Comparison of ENCODE assay signal across 32 cellular contexts in genomic region chr9:116453785-116454184, GRCh38.
"Had no signal": no experiment of that assay in that cellular context is flagged by ENCODE, and none has a peak within 500 bp of the region (broad histone marks: within the 10 kb centered on the region; RNA-seq: fewer than 3 reads in every experiment).

No MANE protein-coding gene starts in this region.

- H3K4me1 Mint-ChIP-seq: activated CD4-positive, alpha-beta memory T cell treated with anti-CD3 and anti-CD28 coated beads, Interleukin-2, amount 10 ng/mL, durations not matched to agents 7 days and 5 days; activated CD4-positive, alpha-beta T cell treated with anti-CD3 and anti-CD28 coated beads for 36 hours; activated CD4-positive, alpha-beta T cell treated with anti-CD3 and anti-CD28 coated beads, Interleukin-2, amount 10 ng/mL, durations not matched to agents 7 days and 5 days; activated naive CD4-positive, alpha-beta T cell treated with anti-CD3 and anti-CD28 coated beads, Interleukin-2, amount 10 ng/mL, durations not matched to agents 7 days and 5 days; activated naive CD8-positive, alpha-beta T cell treated with anti-CD3 and anti-CD28 coated beads, Interleukin-2, amount 10 ng/mL, durations not matched to agents 7 days and 5 days; T-helper 17 cell had no signal

- H3K27ac Mint-ChIP-seq: activated CD4-positive, alpha-beta memory T cell treated with anti-CD3 and anti-CD28 coated beads, Interleukin-2, amount 10 ng/mL, durations not matched to agents 7 days and 5 days; activated CD4-positive, alpha-beta T cell treated with anti-CD3 and anti-CD28 coated beads for 36 hours; activated CD4-positive, alpha-beta T cell treated with anti-CD3 and anti-CD28 coated beads, Interleukin-2, amount 10 ng/mL, durations not matched to agents 7 days and 5 days; activated naive CD4-positive, alpha-beta T cell treated with anti-CD3 and anti-CD28 coated beads, Interleukin-2, amount 10 ng/mL, durations not matched to agents 7 days and 5 days; activated naive CD4-positive, alpha-beta T cell treated with anti-CD3 and anti-CD28 coated beads, Interleukin-2, amount 50 U/mL, for 72 hours; activated naive CD8-positive, alpha-beta T cell treated with anti-CD3 and anti-CD28 coated beads, Interleukin-2, amount 10 ng/mL, durations not matched to agents 7 days and 5 days; activated T-cell treated with anti-CD3 and anti-CD28 coated beads, Interleukin-2, amount 50 U/mL, for 24 hours; activated T-cell treated with anti-CD3 and anti-CD28 coated beads, Interleukin-2, amount 50 U/mL, for 72 hours; brain; T-helper 17 cell; T-helper 2 cell treated with Interferon-gamma antibody and Interleukin-4, amounts not matched to agents 5 μg/mL and 100 μg/mL, for 36 hours had no signal

- H3K27ac ChIP-seq: ascending aorta, breast epithelium, cardiac muscle cell, colonic mucosa, epithelial cell of prostate, esophagus squamous epithelium, gastroesophageal sphincter, WERI-Rb-1 had no signal

- H3K27me3 Mint-ChIP-seq: activated CD4-positive, alpha-beta memory T cell treated with anti-CD3 and anti-CD28 coated beads, Interleukin-2, amount 10 ng/mL, durations not matched to agents 7 days and 5 days; activated CD4-positive, alpha-beta T cell treated with anti-CD3 and anti-CD28 coated beads for 36 hours; activated CD4-positive, alpha-beta T cell treated with anti-CD3 and anti-CD28 coated beads, Interleukin-2, amount 10 ng/mL, durations not matched to agents 7 days and 5 days; activated naive CD4-positive, alpha-beta T cell treated with anti-CD3 and anti-CD28 coated beads, Interleukin-2, amount 10 ng/mL, durations not matched to agents 7 days and 5 days; activated naive CD8-positive, alpha-beta T cell treated with anti-CD3 and anti-CD28 coated beads, Interleukin-2, amount 10 ng/mL, durations not matched to agents 7 days and 5 days; activated T-cell treated with anti-CD3 and anti-CD28 coated beads, Interleukin-2, amount 50 U/mL, for 24 hours; T-helper 17 cell had no signal

- H3K9me3 ChIP-seq: colonic mucosa had no signal

- H3K36me3 ChIP-seq: ascending aorta, breast epithelium, cardiac muscle cell, colonic mucosa, esophagus squamous epithelium, gastroesophageal sphincter, WERI-Rb-1 had no signal

- ATAC-seq: activated CD4-positive, alpha-beta T cell treated with anti-CD3 and anti-CD28 coated beads for 36 hours; activated naive CD4-positive, alpha-beta T cell treated with anti-CD3 and anti-CD28 coated beads, Interleukin-2, amount 50 U/mL, for 72 hours; activated T-cell treated with anti-CD3 and anti-CD28 coated beads, Interleukin-2, amount 50 U/mL, for 72 hours; gastroesophageal sphincter; T-helper 17 cell had no signal

- H3K36me3 Mint-ChIP-seq: activated naive CD4-positive, alpha-beta T cell treated with anti-CD3 and anti-CD28 coated beads, Interleukin-2, amount 10 ng/mL, durations not matched to agents 7 days and 5 days; activated naive CD8-positive, alpha-beta T cell treated with anti-CD3 and anti-CD28 coated beads, Interleukin-2, amount 10 ng/mL, durations not matched to agents 7 days and 5 days had no signal

- H3K4me1 ChIP-seq: ascending aorta, breast epithelium, colonic mucosa, esophagus squamous epithelium had no signal

- DNase-seq: activated CD4-positive, alpha-beta memory T cell treated with anti-CD3 and anti-CD28 coated beads, Interleukin-2, amount 10 ng/mL, durations not matched to agents 7 days and 5 days; activated CD4-positive, alpha-beta T cell treated with anti-CD3 and anti-CD28 coated beads for 36 hours; activated CD4-positive, alpha-beta T cell treated with anti-CD3 and anti-CD28 coated beads, Interleukin-2, amount 10 ng/mL, durations not matched to agents 7 days and 5 days; activated CD4-positive, alpha-beta T cell treated with anti-CD3 and anti-CD28 coated beads, Interleukin-2, amount 50 U/mL, for 4 hours; activated CD4-positive, CD25-positive, alpha-beta regulatory T cell; activated CD4-positive, CD25-positive, alpha-beta regulatory T cell treated with anti-CD3 and anti-CD28 coated beads, Interleukin-2, amount 50 U/mL, for 72 hours; activated CD8-positive, alpha-beta memory T cell treated with anti-CD3 and anti-CD28 coated beads, Interleukin-2, amount 50 U/mL, for 48 hours; activated gamma-delta T cell; activated naive CD4-positive, alpha-beta T cell; activated naive CD4-positive, alpha-beta T cell treated with anti-CD3 and anti-CD28 coated beads, Interleukin-2, amount 10 ng/mL, durations not matched to agents 7 days and 5 days; activated naive CD8-positive, alpha-beta T cell treated with anti-CD3 and anti-CD28 coated beads, Interleukin-2, amount 10 ng/mL, durations not matched to agents 7 days and 5 days; activated T-cell treated with anti-CD3 and anti-CD28 coated beads for 4 hours; activated T-cell treated with anti-CD3 and anti-CD28 coated beads, Interleukin-2, amount 50 U/mL, for 24 hours; activated T-cell treated with anti-CD3 and anti-CD28 coated beads, Interleukin-2, amount 50 U/mL, for 72 hours; central memory CD4-positive, alpha-beta T cell; cerebellar nuclear complex; colonic mucosa; effector CD8-positive, alpha-beta T cell; esophagus squamous epithelium; foreskin melanocyte; T-helper 1 cell; T-helper 17 cell; T1000; WERI-Rb-1 had no signal

- H3K4me3 ChIP-seq: ascending aorta, breast epithelium, cardiac muscle cell, colonic mucosa, esophagus squamous epithelium, gastroesophageal sphincter had no signal

- H3K4me3 Mint-ChIP-seq: activated CD4-positive, alpha-beta memory T cell treated with anti-CD3 and anti-CD28 coated beads, Interleukin-2, amount 10 ng/mL, durations not matched to agents 7 days and 5 days; activated CD4-positive, alpha-beta T cell treated with anti-CD3 and anti-CD28 coated beads for 36 hours; activated CD4-positive, alpha-beta T cell treated with anti-CD3 and anti-CD28 coated beads, Interleukin-2, amount 10 ng/mL, durations not matched to agents 7 days and 5 days; activated naive CD4-positive, alpha-beta T cell treated with anti-CD3 and anti-CD28 coated beads, Interleukin-2, amount 10 ng/mL, durations not matched to agents 7 days and 5 days; activated naive CD8-positive, alpha-beta T cell treated with anti-CD3 and anti-CD28 coated beads, Interleukin-2, amount 10 ng/mL, durations not matched to agents 7 days and 5 days; activated T-cell treated with anti-CD3 and anti-CD28 coated beads, Interleukin-2, amount 50 U/mL, for 24 hours; activated T-cell treated with anti-CD3 and anti-CD28 coated beads, Interleukin-2, amount 50 U/mL, for 72 hours; brain; T-helper 17 cell; T-helper 2 cell treated with Interferon-gamma antibody and Interleukin-4, amounts not matched to agents 5 μg/mL and 100 μg/mL, for 36 hours had no signal

- H3K27me3 ChIP-seq: ascending aorta, breast epithelium, cardiac muscle cell, colonic mucosa, esophagus squamous epithelium, gastroesophageal sphincter had no signal
